14 cellular contexts compared by ENCODE assay signal in the genomic region with DNA sequence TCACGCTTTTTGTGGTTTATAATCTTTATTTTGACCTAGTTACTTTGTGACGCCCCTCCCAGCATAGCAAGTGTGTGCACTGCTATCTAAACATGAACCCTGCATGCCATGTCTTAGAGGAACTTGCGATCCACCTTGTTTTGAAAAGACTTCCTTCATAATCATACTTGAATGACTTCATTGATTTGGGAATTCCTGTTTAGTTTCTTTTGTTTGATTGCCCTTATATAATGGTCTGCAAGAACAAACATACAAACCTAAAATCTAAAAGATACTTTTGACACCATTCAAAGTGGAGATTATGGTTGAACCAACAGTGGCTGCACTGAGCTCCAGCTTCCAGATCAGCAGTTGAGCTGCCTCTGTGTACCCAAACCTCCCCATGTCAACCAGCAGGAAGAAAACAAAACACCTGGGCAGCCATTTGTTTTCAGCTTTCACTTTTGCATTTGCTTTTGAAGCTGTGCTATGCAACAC.
DNase-seq lines count a peak whose midpoint lies in the region; ATAC-seq and TF ChIP-seq lines count a peak whose summit lies in the region.
"Had no signal": no experiment of that assay in that cellular context is flagged by ENCODE, and none has a peak within 500 bp of the region (broad histone marks: within the 10 kb centered on the region; RNA-seq: fewer than 3 reads in every experiment).

No MANE protein-coding gene starts in this region.

- no peaks in the 10 kb centered on the region for H3K9me2 ChIP-seq in GM23338 (ENCODE audit: insufficient read depth)

- H3K14ac ChIP-seq in mesenchymal stem cell (ENCODE audit: low read length in 2 of 2): no peak overlapping the region

- ATAC-seq in GM23338: no peak
- ATAC-seq: WTC11 had no signal

- TF ChIP-seq CTCF in GM23338 (conservative IDR thresholded peaks at IDR 0.05; ENCODE audit: low read depth in 2 of 2): no peak

- H4K8ac ChIP-seq in mesenchymal stem cell (ENCODE audit: low read length): no peak overlapping the region

- peak; percentile 44 for DNase-seq in CD1c-positive myeloid dendritic cell (ENCODE audit: extremely low spot score)
- DNase-seq in GM23338 (ENCODE audit: low spot score): no peak
- DNase-seq in activated T-helper 1 cell treated with anti-CD3 and anti-CD28 coated beads, Interleukin-12 subunit alpha, Interleukin-12 subunit beta, Interleukin-2, Interleukin-4 antibody, amounts not matched to agents 30 ng/mL and 10 ng/mL and 1 ng/mL, durations not matched to agents 14 hours and 24 hours and 36 hours (ENCODE audit: low spot score): peak; percentile 50
- no peak for DNase-seq in mesenchymal stem cell
- DNase-seq in ACHN: no peak
- no peak for DNase-seq in NCI-H2171 (lab: John Stamatoyannopoulos, UW)
- DNase-seq in SW480 (ENCODE audit: low spot score): no peak
- no peak for DNase-seq in SKM-1 (lab: John Stamatoyannopoulos, UW; ENCODE audit: unreplicated experiment)
- DNase-seq: C1 segment of cervical spinal cord, left cardiac atrium, MV-4-11, NCI-H345 had no signal

- H4K20me1 ChIP-seq in GM23338 (replicated peaks; ENCODE audit: insufficient read depth): no peaks in the 10 kb centered on the region

- no peak overlapping the region for H2BK5ac ChIP-seq in mesenchymal stem cell (ENCODE audit: low read depth, low read length, poor library complexity, severe bottlenecking)

- intact Hi-C loops in activated T-helper 1 cell treated with anti-CD3 and anti-CD28 coated beads, Interleukin-12 subunit alpha, Interleukin-12 subunit beta, Interleukin-2, Interleukin-4 antibody, amounts not matched to agents 30 ng/mL and 10 ng/mL and 1 ng/mL, durations not matched to agents 14 hours and 24 hours and 36 hours (cut with micrococcal nuclease): loop anchor here (1.0 kb wide), 2 partner anchors 13 to 28 kb away; no protein-coding TSS in a partner anchor

- H2BK15ac ChIP-seq in mesenchymal stem cell (ENCODE audit: low read depth, poor library complexity, severe bottlenecking): no peak overlapping the region

- H3K9me3 ChIP-seq in mesenchymal stem cell (ENCODE audit: control insufficient read depth, low read length): no peaks in the 10 kb centered on the region

- H3K36me3 ChIP-seq in GM23338 (ENCODE audit: insufficient read depth) (no peaks in the 10 kb centered on the region), mesenchymal stem cell (ENCODE audit: control insufficient read depth in 1 of 2, insufficient read depth in 2 of 2, low read depth in 1 of 2, low read length in 2 of 2) (no peaks in the 10 kb centered on the region)

- peak overlapping the region; percentile 64 for H3K9ac ChIP-seq in mesenchymal stem cell (ENCODE audit: low read length)

- no peak overlapping the region for H2AK5ac ChIP-seq in mesenchymal stem cell (ENCODE audit: low read length, severe bottlenecking)

- H3K4ac ChIP-seq in mesenchymal stem cell (ENCODE audit: low read depth in 1 of 2, low read length in 2 of 2): no peak overlapping the region

- H3K4me1 ChIP-seq in GM23338 (ENCODE audit: insufficient read depth) (peaks cover 61% of the 10 kb centered on the region), mesenchymal stem cell (ENCODE audit: control insufficient read depth, insufficient read depth, low read depth, low read length) (peaks cover 8% of the 10 kb centered on the region)

- peaks cover 68% of the 10 kb centered on the region for H3K4me1 Mint-ChIP-seq in GM23338
- H3K4me1 Mint-ChIP-seq in activated T-helper 1 cell treated with anti-CD3 and anti-CD28 coated beads, Interleukin-12 subunit alpha, Interleukin-12 subunit beta, Interleukin-2, Interleukin-4 antibody, amounts not matched to agents 30 ng/mL and 10 ng/mL and 1 ng/mL, durations not matched to agents 14 hours and 24 hours and 36 hours (ENCODE audit: low read depth): peaks cover 100% of the 10 kb centered on the region

- H3K4me3 ChIP-seq in GM23338 (no peak overlapping the region), mesenchymal stem cell (ENCODE audit: insufficient read depth in 1 of 2, low read depth in 1 of 2, low read length in 2 of 2) (no peak overlapping the region)

- peaks cover under 1% of the 10 kb centered on the region; the same call in 1 of the 2 replicates for H3K79me2 ChIP-seq in GM23338 (replicated peaks; ENCODE audit: insufficient read depth)

- H3K27ac Mint-ChIP-seq in GM23338: no peak overlapping the region
- H3K27ac Mint-ChIP-seq in activated T-helper 1 cell treated with anti-CD3 and anti-CD28 coated beads, Interleukin-12 subunit alpha, Interleukin-12 subunit beta, Interleukin-2, Interleukin-4 antibody, amounts not matched to agents 30 ng/mL and 10 ng/mL and 1 ng/mL, durations not matched to agents 14 hours and 24 hours and 36 hours: peak overlapping the region; percentile 98

- no peak overlapping the region for H4K91ac ChIP-seq in mesenchymal stem cell (ENCODE audit: low read length)

- H2AFZ ChIP-seq in GM23338: no peak overlapping the region
- H2AFZ ChIP-seq in mesenchymal stem cell (ENCODE audit: low read depth, low read length): no peak overlapping the region

- H3K79me1 ChIP-seq in mesenchymal stem cell (replicated peaks; ENCODE audit: low read length, poor library complexity, severe bottlenecking): peaks cover 27% of the 10 kb centered on the region

- H3K27ac ChIP-seq in GM23338 (ENCODE audit: low read depth) (no peak overlapping the region), mesenchymal stem cell (ENCODE audit: low read length, poor library complexity, severe bottlenecking) (no peak overlapping the region)
- H3K27ac ChIP-seq: RWPE1 had no signal

- H3K23ac ChIP-seq in mesenchymal stem cell (ENCODE audit: low read length in 2 of 2): no peak overlapping the region

- H3K4me3 Mint-ChIP-seq in GM23338: no peak overlapping the region
- peak overlapping the region; percentile 82 for H3K4me3 Mint-ChIP-seq in activated T-helper 1 cell treated with anti-CD3 and anti-CD28 coated beads, Interleukin-12 subunit alpha, Interleukin-12 subunit beta, Interleukin-2, Interleukin-4 antibody, amounts not matched to agents 30 ng/mL and 10 ng/mL and 1 ng/mL, durations not matched to agents 14 hours and 24 hours and 36 hours
- H3K4me3 Mint-ChIP-seq: WTC11 had no signal

- H2BK120ac ChIP-seq in mesenchymal stem cell (ENCODE audit: low read depth, low read length): no peak overlapping the region

- no peaks in the 10 kb centered on the region for H3K36me3 Mint-ChIP-seq in GM23338 (ENCODE audit: low read depth)
- peaks cover 1% of the 10 kb centered on the region for H3K36me3 Mint-ChIP-seq in activated T-helper 1 cell treated with anti-CD3 and anti-CD28 coated beads, Interleukin-12 subunit alpha, Interleukin-12 subunit beta, Interleukin-2, Interleukin-4 antibody, amounts not matched to agents 30 ng/mL and 10 ng/mL and 1 ng/mL, durations not matched to agents 14 hours and 24 hours and 36 hours (ENCODE audit: low read depth)
- H3K36me3 Mint-ChIP-seq: WTC11 had no signal

- no peaks in the 10 kb centered on the region for H3K27me3 ChIP-seq in GM23338 (ENCODE audit: insufficient read depth)
- H3K27me3 ChIP-seq in mesenchymal stem cell (ENCODE audit: control insufficient read depth in 1 of 2, insufficient read depth in 1 of 2, low read length in 2 of 2): peaks cover 0 to 19% of the 10 kb centered on the region in 2 experiments

- H3K4me2 ChIP-seq in GM23338: 0 out of 2 replicates have a peak overlapping the region, but pooled peaks have one; percentile 42
- H3K4me2 ChIP-seq in mesenchymal stem cell (ENCODE audit: low read length, poor library complexity, severe bottlenecking): no peak overlapping the region

- no peak overlapping the region for H2BK12ac ChIP-seq in mesenchymal stem cell (ENCODE audit: low read length in 2 of 2)

- WGBS in mesenchymal stem cell: 78% methylated on average over 2 of the region's 3 CpGs

- no peaks in the 10 kb centered on the region for H3K27me3 Mint-ChIP-seq in GM23338 (ENCODE audit: insufficient read depth, low read depth, poor library complexity)
- peaks cover 1% of the 10 kb centered on the region for H3K27me3 Mint-ChIP-seq in activated T-helper 1 cell treated with anti-CD3 and anti-CD28 coated beads, Interleukin-12 subunit alpha, Interleukin-12 subunit beta, Interleukin-2, Interleukin-4 antibody, amounts not matched to agents 30 ng/mL and 10 ng/mL and 1 ng/mL, durations not matched to agents 14 hours and 24 hours and 36 hours (ENCODE audit: insufficient read depth)

- H3K18ac ChIP-seq in mesenchymal stem cell (ENCODE audit: low read depth in 1 of 2, low read length in 2 of 2): no peak overlapping the region

- no peaks in the 10 kb centered on the region for H3K9me3 Mint-ChIP-seq in GM23338
- no peaks in the 10 kb centered on the region for H3K9me3 Mint-ChIP-seq in activated T-helper 1 cell treated with anti-CD3 and anti-CD28 coated beads, Interleukin-12 subunit alpha, Interleukin-12 subunit beta, Interleukin-2, Interleukin-4 antibody, amounts not matched to agents 30 ng/mL and 10 ng/mL and 1 ng/mL, durations not matched to agents 14 hours and 24 hours and 36 hours
- H3K9me3 Mint-ChIP-seq: WTC11 had no signal

- in situ Hi-C loops in ACHN (cut with HindIII; ENCODE audit: low pct_ligation_motif_present, low pct_unique_long_range_greater_than_20kb, low sequenced_read_pairs): no loop called here

- H3F3A ChIP-seq in GM23338 (replicated peaks; ENCODE audit: low read depth): no peaks in the 10 kb centered on the region; the same call in 1 of the 2 replicates

TF ChIP-seq in GM23338, 12 proteins besides CTCF, POLR2A, EP300 and RAD21 (continues in another document):
- no peak for TF ChIP-seq POLR2AphosphoS5 (IDR thresholded peaks at IDR 0.05; ENCODE audit: low read depth)

Comparison
In these comparisons a context has a peak if more than half of its experiments do, and no peak if none do; other contexts are left out.
1. DNase-seq: peak in CD1c-positive myeloid dendritic cell (single experiment) and activated T-helper 1 cell treated with anti-CD3 and anti-CD28 coated beads, Interleukin-12 subunit alpha, Interleukin-12 subunit beta, Interleukin-2, Interleukin-4 antibody, amounts not matched to agents 30 ng/mL and 10 ng/mL and 1 ng/mL, durations not matched to agents 14 hours and 24 hours and 36 hours (single experiment); none in GM23338 (single experiment), mesenchymal stem cell (single experiment), ACHN (single experiment), NCI-H2171 (single experiment), SW480 (single experiment) and SKM-1 (single experiment).